In genomic region chr3:42839616-42840015, GRCh38 we compare ENCODE assay signal across 8 cellular contexts. TPM values are rescaled to one million over a fixed set of nuclear protein-coding genes. Genes with fewer than 3 reads are reported as not detected.
DNase-seq lines count a peak whose midpoint lies in the region; ATAC-seq and TF ChIP-seq lines count a peak whose summit lies in the region.

No MANE protein-coding gene starts in this region.

- no peaks in the 10 kb centered on the region for H4K20me1 ChIP-seq in osteoblast (ENCODE audit: insufficient read depth, low read length)

- no peak overlapping the region for H3K27ac Mint-ChIP-seq in activated T-cell treated with anti-CD3 and anti-CD28 coated beads, Interleukin-2, amount 50 U/mL, for 72 hours

- H3K27me3 ChIP-seq in foreskin keratinocyte = peaks cover 14% of the 10 kb centered on the region
- peaks cover 8% of the 10 kb centered on the region for H3K27me3 ChIP-seq in osteoblast (ENCODE audit: insufficient read depth, low read length)

- in situ Hi-C loops in Caki2 (cut with HindIII; ENCODE audit: low pct_unique_long_range_greater_than_20kb, low sequenced_read_pairs) = no loop called here

- no peaks in the 10 kb centered on the region for H3K79me2 ChIP-seq in osteoblast (ENCODE audit: insufficient read depth, low read length)

- H3K27ac ChIP-seq in foreskin keratinocyte (no peak overlapping the region), osteoblast (ENCODE audit: low read depth, low read length) (no peak overlapping the region)

- H3K4me3 Mint-ChIP-seq in activated T-cell treated with anti-CD3 and anti-CD28 coated beads, Interleukin-2, amount 50 U/mL, for 72 hours = no peak overlapping the region

- H2AFZ ChIP-seq in osteoblast (ENCODE audit: low read length) = peak overlapping the region; percentile 75

- no peaks in the 10 kb centered on the region for H3K4me1 ChIP-seq in foreskin keratinocyte
- no peaks in the 10 kb centered on the region for H3K4me1 ChIP-seq in osteoblast (ENCODE audit: insufficient read depth, low read length)

- H3K4me2 ChIP-seq in osteoblast (ENCODE audit: insufficient read depth, low read length) = peak overlapping the region; percentile 73

- H3K36me3 ChIP-seq in osteoblast (ENCODE audit: insufficient read depth, low read length) = no peaks in the 10 kb centered on the region

- no peaks in the 10 kb centered on the region for H3K9me3 Mint-ChIP-seq in activated T-cell treated with anti-CD3 and anti-CD28 coated beads, Interleukin-2, amount 50 U/mL, for 72 hours

- ATAC-seq in GM18909 (IDR thresholded peaks at IDR 0.05; ENCODE audit: poor library complexity, unreplicated experiment) = peak; percentile 91
- ATAC-seq in HG03095 (IDR thresholded peaks at IDR 0.05; ENCODE audit: unreplicated experiment) = peak; percentile 97
- ATAC-seq in activated T-cell treated with anti-CD3 and anti-CD28 coated beads, Interleukin-2, amount 50 U/mL, for 72 hours (replicated peaks in 1 of 2) = peak; percentile 83 to 88
- peak; percentile 93 for ATAC-seq in foreskin keratinocyte

- H3K9me3 ChIP-seq in osteoblast (ENCODE audit: low read depth, low read length) = no peaks in the 10 kb centered on the region

- peak overlapping the region; percentile 51 for H3K4me3 ChIP-seq in osteoblast (ENCODE audit: insufficient read depth, low read length)

- H3K27me3 Mint-ChIP-seq in activated T-cell treated with anti-CD3 and anti-CD28 coated beads, Interleukin-2, amount 50 U/mL, for 72 hours (ENCODE audit: low read depth) = peaks cover 6% of the 10 kb centered on the region

- peak; percentile 61 for DNase-seq in Caki2 (ENCODE audit: low read depth)
- peak; percentile 58 to 76 for DNase-seq in NCI-H526 (lab: John Stamatoyannopoulos, UW)
- peak; percentile 27 to 29 for DNase-seq in activated T-cell treated with anti-CD3 and anti-CD28 coated beads, Interleukin-2, amount 50 U/mL, for 72 hours
- DNase-seq in foreskin keratinocyte = peak in 1 of 2 donors; percentile 58
- peak; percentile 80 for DNase-seq in osteoblast (ENCODE audit: insufficient read length, low spot score, missing footprints)
- DNase-seq in NCI-H1436 treated with DMSO at 0.1 percent for 48 hours (lab: John Stamatoyannopoulos, UW) = no peak

- H3K36me3 Mint-ChIP-seq in activated T-cell treated with anti-CD3 and anti-CD28 coated beads, Interleukin-2, amount 50 U/mL, for 72 hours (ENCODE audit: insufficient read depth in 2 of 2) = no peaks in the 10 kb centered on the region

- no peaks in the 10 kb centered on the region for H3K4me1 Mint-ChIP-seq in activated T-cell treated with anti-CD3 and anti-CD28 coated beads, Interleukin-2, amount 50 U/mL, for 72 hours (ENCODE audit: low read depth)

- TF ChIP-seq CTCF in foreskin keratinocyte (conservative IDR thresholded peaks at IDR 0.05) (peak; percentile 83), osteoblast (IDR thresholded peaks at IDR 0.05; ENCODE audit: extremely low read depth, low read depth, low read length) (peak; percentile 68)

RNA-seq across cellular contexts. Expression of gene ACKR2, which starts 30.4 kb away (rescaled TPM):
- total RNA-seq in Caki2 (2014; rRNA removed; shearing (Covaris generic); ENCODE audit: low replicate concordance) = 0.74 TPM in 1 of 2 replicates, not detected in the other
- total RNA-seq in activated T-cell treated with anti-CD3 and anti-CD28 coated beads, Interleukin-2, amount 50 U/mL, for 72 hours = 1 to 10 TPM; 1.1 to 1.2 TPM
- 0.20 and 0.21 TPM in 2 replicates for total RNA-seq in foreskin keratinocyte
- 0.04 and 0.11 TPM in 2 replicates for polyA plus RNA-seq in foreskin keratinocyte
- total RNA-seq in osteoblast = under 0.01 TPM in 1 of 2 replicates, not detected in the other

RNA-seq across cellular contexts. Expression of gene HIGD1A, which starts 35.3 kb away (rescaled TPM):
- total RNA-seq in Caki2 (2014; rRNA removed; shearing (Covaris generic); ENCODE audit: low replicate concordance) = 68.3 and 98.8 TPM in 2 replicates
- 10 to 100 TPM; 54.0 to 63.8 TPM for total RNA-seq in activated T-cell treated with anti-CD3 and anti-CD28 coated beads, Interleukin-2, amount 50 U/mL, for 72 hours
- total RNA-seq in foreskin keratinocyte (236 and 243 TPM in 2 replicates), osteoblast (86.6 and 88.3 TPM in 2 replicates)
- polyA plus RNA-seq in foreskin keratinocyte = 183 and 201 TPM in 2 replicates

RNA-seq across cellular contexts. Expression of gene CYP8B1, which starts 36.1 kb away (rescaled TPM):
- not detected in 2 replicates for total RNA-seq in Caki2 (2014; rRNA removed; shearing (Covaris generic); ENCODE audit: low replicate concordance)
- not detected for total RNA-seq in activated T-cell treated with anti-CD3 and anti-CD28 coated beads, Interleukin-2, amount 50 U/mL, for 72 hours
- total RNA-seq in foreskin keratinocyte = not detected in 2 replicates
- not detected in 2 replicates for polyA plus RNA-seq in foreskin keratinocyte
- total RNA-seq in osteoblast = not detected in 2 replicates
